In the genomic region with DNA sequence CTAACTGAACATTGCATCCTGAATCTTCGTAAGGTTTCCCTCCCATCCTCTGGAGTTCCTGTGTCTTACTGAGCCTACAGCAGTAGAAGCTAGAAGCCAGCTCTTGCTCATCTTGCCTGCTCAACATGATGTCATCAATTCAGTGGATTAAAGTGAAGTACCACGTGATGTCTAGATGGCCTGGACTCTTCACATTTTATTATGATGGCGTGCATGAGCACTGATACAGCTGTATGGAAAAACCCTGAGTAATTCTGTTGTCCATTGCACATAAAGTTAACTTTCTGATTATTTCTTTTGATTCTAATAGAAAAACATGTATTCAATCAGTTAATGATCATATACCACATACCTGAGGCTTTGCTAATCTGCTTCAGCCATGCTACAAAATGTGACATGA, we compare ENCODE assay signal across 21 cellular contexts.
"Had no signal": no experiment of that assay in that cellular context is flagged by ENCODE, and none has a peak within 500 bp of the region (broad histone marks: within the 10 kb centered on the region; RNA-seq: fewer than 3 reads in every experiment).

No MANE protein-coding gene starts in this region.

- H3K27ac ChIP-seq: neutrophil, ovary, prostate gland, spleen, thyroid gland, upper lobe of right lung, WERI-Rb-1 had no signal

- H3K9me3 ChIP-seq: neutrophil, ovary, prostate gland, spleen, thyroid gland, upper lobe of right lung had no signal

- DNase-seq: activated CD4-positive, alpha-beta T cell treated with anti-CD3 and anti-CD28 coated beads, Interleukin-2, amount 50 U/mL, for 1 hour; activated CD4-positive, CD25-positive, alpha-beta regulatory T cell treated with anti-CD3 and anti-CD28 coated beads, Interleukin-2, amount 50 U/mL, for 72 hours; activated CD8-positive, alpha-beta T cell treated with anti-CD3 and anti-CD28 coated beads, Interleukin-2, amount 10 ng/mL, durations not matched to agents 7 days and 5 days; activated gamma-delta T cell; activated naive CD4-positive, alpha-beta T cell treated with anti-CD3 and anti-CD28 coated beads, Interleukin-2, amount 50 U/mL, for 16 hours; activated naive CD8-positive, alpha-beta T cell treated with anti-CD3 and anti-CD28 coated beads, Interleukin-2, amount 50 U/mL, for 24 hours; aorta; dermis blood vessel endothelial cell; effector CD8-positive, alpha-beta T cell; hypothalamus; left ventricle myocardium superior; ovary; spleen; stimulated activated CD4-positive, alpha-beta T cell treated with anti-CD3 and anti-CD28 coated beads, Interleukin-4, amount 100 ng/mL, for 24 hours; stimulated activated naive CD4-positive, alpha-beta T cell treated with Interleukin-2 at 50 U/mL for 16 hours; thyroid gland; upper lobe of right lung; WERI-Rb-1 had no signal

- H3K27me3 ChIP-seq: neutrophil, ovary, spleen, thyroid gland, upper lobe of right lung had no signal

- ATAC-seq: activated CD8-positive, alpha-beta T cell treated with anti-CD3 and anti-CD28 coated beads, Interleukin-2, amount 10 ng/mL, durations not matched to agents 7 days and 5 days; activated naive CD8-positive, alpha-beta T cell treated with anti-CD3 and anti-CD28 coated beads, Interleukin-2, amount 50 U/mL, for 24 hours; left ventricle myocardium superior; upper lobe of right lung had no signal

- H3K4me1 ChIP-seq: prostate gland, spleen, thyroid gland, upper lobe of right lung had no signal

- H3K36me3 ChIP-seq: neutrophil, ovary, prostate gland, spleen, thyroid gland, upper lobe of right lung, WERI-Rb-1 had no signal

- H3K4me3 ChIP-seq: ovary, prostate gland, spleen, thyroid gland, upper lobe of right lung had no signal

- FAIRE-seq: frontal cortex had no signal
